Comparison of ENCODE assay signal across 16 cellular contexts in the genomic region with DNA sequence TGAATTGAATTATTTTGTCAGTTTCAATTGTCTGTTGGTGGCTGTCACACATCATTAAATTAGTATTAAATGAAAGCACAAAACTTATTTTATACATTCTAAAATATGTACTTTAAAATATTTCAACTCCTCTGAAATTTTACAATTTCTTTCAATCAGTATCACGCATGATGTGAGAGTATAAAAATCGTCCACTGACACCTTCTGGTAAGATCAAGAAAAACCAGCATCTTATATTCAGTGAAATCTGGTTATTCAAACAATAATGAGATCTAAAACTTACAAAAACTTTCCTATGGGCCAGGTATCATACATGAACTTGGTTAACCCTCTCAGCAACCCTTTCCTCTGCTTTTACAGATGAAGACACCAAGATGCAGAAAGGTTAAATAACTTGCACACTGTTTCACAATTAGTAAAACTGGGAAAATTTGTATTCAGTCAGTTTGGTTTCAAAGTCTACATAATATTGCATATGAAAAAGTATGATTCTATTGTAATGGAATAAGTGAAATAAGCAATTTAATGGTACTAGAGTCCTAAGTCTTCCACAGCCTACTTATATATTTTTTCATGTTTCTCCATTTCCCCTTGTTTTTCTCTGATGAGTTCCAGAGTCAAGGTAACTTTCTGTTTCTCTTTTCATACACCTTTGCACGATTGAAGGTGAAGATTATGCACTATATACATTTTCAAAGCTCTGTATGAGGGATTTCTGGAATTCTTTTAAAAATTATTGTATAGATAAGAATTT. TPM values are rescaled to one million over a fixed set of nuclear protein-coding genes. Genes with fewer than 3 reads are reported as not detected.
DNase-seq lines count a peak whose midpoint lies in the region; ATAC-seq and TF ChIP-seq lines count a peak whose summit lies in the region.
"Had no signal": no experiment of that assay in that cellular context is flagged by ENCODE, and none has a peak within 500 bp of the region (broad histone marks: within the 10 kb centered on the region; RNA-seq: fewer than 3 reads in every experiment).

No MANE protein-coding gene starts in this region.

- TF ChIP-seq POLR2A in NB4 (IDR thresholded peaks at IDR 0.05; ENCODE audit: extremely low read depth, insufficient read length), result no peak

- peaks cover 13% of the 10 kb centered on the region for H3K4me1 Mint-ChIP-seq in activated T-cell treated with anti-CD3 and anti-CD28 coated beads, Interleukin-2, amount 50 U/mL, for 4 hours (ENCODE audit: low read depth)
- H3K4me1 Mint-ChIP-seq in stimulated activated effector memory CD8-positive, alpha-beta T cell treated with anti-CD3 and anti-CD28 coated beads, Interleukin-12 subunit alpha, Interleukin-12 subunit beta, amount 100 ng/mL, for 72 hours, result peaks cover 10% of the 10 kb centered on the region
- no peaks in the 10 kb centered on the region for H3K4me1 Mint-ChIP-seq in endodermal cell
- H3K4me1 Mint-ChIP-seq: GM23338 had no signal

- H3K4me3 Mint-ChIP-seq in activated T-cell treated with anti-CD3 and anti-CD28 coated beads, Interleukin-2, amount 50 U/mL, for 4 hours, result peak overlapping the region; percentile 7
- no peak overlapping the region for H3K4me3 Mint-ChIP-seq in stimulated activated effector memory CD8-positive, alpha-beta T cell treated with anti-CD3 and anti-CD28 coated beads, Interleukin-12 subunit alpha, Interleukin-12 subunit beta, amount 100 ng/mL, for 72 hours
- H3K4me3 Mint-ChIP-seq in endodermal cell, result no peak overlapping the region
- H3K4me3 Mint-ChIP-seq: GM23338 had no signal

- H3K27me3 ChIP-seq in endodermal cell (ENCODE audit: control insufficient read depth, insufficient read depth, low read length, poor library complexity, severe bottlenecking), result no peaks in the 10 kb centered on the region
- H3K27me3 ChIP-seq: BE2C, tibial nerve had no signal

- H3K4me3 ChIP-seq in NB4 (ENCODE audit: low read depth, low read length) (no peak overlapping the region), endodermal cell (ENCODE audit: low read length) (no peak overlapping the region)
- H3K4me3 ChIP-seq: GM23338, mucosa of descending colon, tibial nerve had no signal

- no peaks in the 10 kb centered on the region for H3K4me1 ChIP-seq in endodermal cell (ENCODE audit: control insufficient read depth, insufficient read depth, low read length)
- H3K4me1 ChIP-seq: BE2C, tibial nerve had no signal

- H3K9ac ChIP-seq in endodermal cell (ENCODE audit: extremely low read depth, low read length, poor library complexity, severe bottlenecking), result no peak overlapping the region

- no peak overlapping the region for H3K27ac Mint-ChIP-seq in stimulated activated effector memory CD8-positive, alpha-beta T cell treated with anti-CD3 and anti-CD28 coated beads, Interleukin-12 subunit alpha, Interleukin-12 subunit beta, amount 100 ng/mL, for 72 hours
- H3K27ac Mint-ChIP-seq in endodermal cell, result no peak overlapping the region
- H3K27ac Mint-ChIP-seq: GM23338 had no signal

- H3K36me3 Mint-ChIP-seq in activated T-cell treated with anti-CD3 and anti-CD28 coated beads, Interleukin-2, amount 50 U/mL, for 4 hours (ENCODE audit: insufficient read depth), result no peaks in the 10 kb centered on the region
- H3K36me3 Mint-ChIP-seq in stimulated activated effector memory CD8-positive, alpha-beta T cell treated with anti-CD3 and anti-CD28 coated beads, Interleukin-12 subunit alpha, Interleukin-12 subunit beta, amount 100 ng/mL, for 72 hours, result no peaks in the 10 kb centered on the region
- H3K36me3 Mint-ChIP-seq in endodermal cell (ENCODE audit: low read depth), result no peaks in the 10 kb centered on the region

- TF ChIP-seq CTCF in NB4 (IDR thresholded peaks at IDR 0.05; ENCODE audit: low read depth, low read length) (no peak), endodermal cell (conservative IDR thresholded peaks at IDR 0.05) (no peak)

- peak in 1 of 2 donors; percentile 28 for ATAC-seq in activated T-cell treated with anti-CD3 and anti-CD28 coated beads, Interleukin-2, amount 50 U/mL, for 4 hours
- ATAC-seq in stimulated activated effector memory CD8-positive, alpha-beta T cell treated with anti-CD3 and anti-CD28 coated beads, Interleukin-12 subunit alpha, Interleukin-12 subunit beta, amount 100 ng/mL, for 72 hours, result peak; percentile 48
- ATAC-seq in HG03442 (IDR thresholded peaks at IDR 0.05; ENCODE audit: unreplicated experiment), result no peak
- ATAC-seq: GM23338, HepG2, mucosa of descending colon had no signal

- H3K9me3 Mint-ChIP-seq in activated T-cell treated with anti-CD3 and anti-CD28 coated beads, Interleukin-2, amount 50 U/mL, for 4 hours, result no peaks in the 10 kb centered on the region
- no peaks in the 10 kb centered on the region for H3K9me3 Mint-ChIP-seq in stimulated activated effector memory CD8-positive, alpha-beta T cell treated with anti-CD3 and anti-CD28 coated beads, Interleukin-12 subunit alpha, Interleukin-12 subunit beta, amount 100 ng/mL, for 72 hours
- H3K9me3 Mint-ChIP-seq in endodermal cell, result peaks cover 16% of the 10 kb centered on the region

- WGBS in endodermal cell (ENCODE audit: insufficient coverage in 1 of 2, insufficient read length in 1 of 2), 2 experiments, result 60 to 83% methylated on average over 1 to 3 of the region's 3 CpGs

- H3K9me3 ChIP-seq in endodermal cell (ENCODE audit: control insufficient read depth, low read length), result peaks cover 27% of the 10 kb centered on the region
- H3K9me3 ChIP-seq: BE2C, mucosa of descending colon, tibial nerve had no signal

- H3K36me3 ChIP-seq in endodermal cell (ENCODE audit: control insufficient read depth, insufficient read depth, low read length), result no peaks in the 10 kb centered on the region
- H3K36me3 ChIP-seq: BE2C, tibial nerve, WERI-Rb-1 had no signal

- no peaks in the 10 kb centered on the region for H3K27me3 Mint-ChIP-seq in activated T-cell treated with anti-CD3 and anti-CD28 coated beads, Interleukin-2, amount 50 U/mL, for 4 hours (ENCODE audit: low read depth)
- peaks cover 13% of the 10 kb centered on the region for H3K27me3 Mint-ChIP-seq in endodermal cell (ENCODE audit: insufficient read depth)

- no peak for DNase-seq in activated T-cell treated with anti-CD3 and anti-CD28 coated beads, Interleukin-2, amount 50 U/mL, for 4 hours
- DNase-seq in activated T-cell treated with anti-CD3 and anti-CD28 coated beads for 4 hours (no peak), NB4 (ENCODE audit: low read depth) (peak; percentile 11), dermis microvascular lymphatic vessel endothelial cell (ENCODE audit: low read depth in 2 of 2) (peak; percentile 1 to 7), endodermal cell (no peak), hepatic stellate cell (ENCODE audit: low spot score) (no peak)
- no peak for DNase-seq in stimulated activated effector memory CD8-positive, alpha-beta T cell treated with anti-CD3 and anti-CD28 coated beads, Interleukin-12 subunit alpha, Interleukin-12 subunit beta, amount 100 ng/mL, for 72 hours (ENCODE audit: low spot score in 2 of 2)
- DNase-seq: activated effector memory CD4-positive, alpha-beta T cell treated with anti-CD3 and anti-CD28 coated beads, Interleukin-2, amount 50 U/mL, for 16 hours; BE2C; hypothalamus; mucosa of descending colon; WERI-Rb-1 had no signal

- no peak overlapping the region for H3K27ac ChIP-seq in endodermal cell (ENCODE audit: low read depth, low read length)
- H3K27ac ChIP-seq: tibial nerve, WERI-Rb-1 had no signal

RNA-seq across cellular contexts. Expression of gene EFCAB5, which starts 58.7 kb away (rescaled TPM):
- total RNA-seq in activated T-cell treated with anti-CD3 and anti-CD28 coated beads, Interleukin-2, amount 50 U/mL, for 4 hours, result under 1 TPM in 2 of 3 donors, not detected in 1; 0.15 to 0.30 TPM
- total RNA-seq in dermis microvascular lymphatic vessel endothelial cell (0.13 and 0.25 TPM in 2 replicates), endodermal cell (not detected)
- polyA plus RNA-seq in endodermal cell (2013, experiment 1 of 2), result 0.68 TPM
- polyA plus RNA-seq in endodermal cell (2013, experiment 2 of 2), result 0.08 TPM
- total RNA-seq: GM23338, HepG2 had no signal

Comparison
In these comparisons a context has a peak if more than half of its experiments do, and no peak if none do; other contexts are left out.
1. DNase-seq: peak in NB4 (single experiment) and dermis microvascular lymphatic vessel endothelial cell (2 of 2); none in activated T-cell treated with anti-CD3 and anti-CD28 coated beads, Interleukin-2, amount 50 U/mL, for 4 hours (single experiment), activated T-cell treated with anti-CD3 and anti-CD28 coated beads for 4 hours (single experiment), stimulated activated effector memory CD8-positive, alpha-beta T cell treated with anti-CD3 and anti-CD28 coated beads, Interleukin-12 subunit alpha, Interleukin-12 subunit beta, amount 100 ng/mL, for 72 hours (0 of 2), endodermal cell (single experiment) and hepatic stellate cell (single experiment).